In the genomic region with DNA sequence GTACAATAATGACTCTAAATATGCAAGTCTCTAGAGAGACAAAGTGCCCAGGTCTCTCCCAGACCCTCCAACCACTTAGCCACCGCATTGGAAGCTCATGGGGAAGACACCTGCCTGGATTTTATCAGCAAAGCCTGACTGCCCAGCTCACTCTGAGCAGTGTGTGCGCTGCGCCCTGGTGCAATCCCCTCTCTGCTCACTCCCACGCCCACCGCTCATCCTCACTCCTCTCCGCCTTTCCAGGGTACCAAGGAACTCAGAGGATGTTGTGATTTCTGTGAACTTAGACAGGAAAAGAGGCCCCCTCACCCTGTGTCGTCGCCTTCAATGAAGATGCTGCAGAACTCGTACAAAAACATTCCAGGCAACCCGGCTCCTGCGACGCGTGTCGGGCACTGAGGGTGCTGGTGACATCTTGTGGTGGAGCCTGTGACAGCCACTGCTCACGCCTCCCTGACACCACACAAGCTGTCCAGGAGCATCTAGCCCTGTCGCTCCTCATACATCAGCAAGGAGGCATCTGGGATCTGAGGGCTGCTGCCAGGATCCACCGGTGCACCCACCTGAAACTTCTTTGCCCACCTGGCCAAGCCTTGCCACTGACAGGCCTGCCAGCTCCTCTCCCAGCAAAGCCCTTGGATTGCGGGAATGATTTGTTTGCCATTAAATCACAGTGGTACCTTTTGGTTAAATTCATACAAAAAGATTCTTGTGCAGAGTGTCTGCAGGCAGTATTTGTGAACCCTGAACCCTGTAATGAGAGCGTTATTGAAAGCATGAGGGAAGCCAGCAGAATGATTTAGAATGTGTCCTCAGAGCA, we compare ENCODE assay signal across 8 cellular contexts.
DNase-seq lines count a peak whose midpoint lies in the region; TF ChIP-seq lines count a peak whose summit lies in the region.

No MANE protein-coding gene starts in this region.

- TF ChIP-seq POLR2A in testis (IDR thresholded peaks at IDR 0.05) (no peak), esophagus squamous epithelium (IDR thresholded peaks at IDR 0.05) (no peak)

- DNase-seq in activated CD4-positive, alpha-beta T cell treated with anti-CD3 and anti-CD28 coated beads for 48 hours, result peak; percentile 18
- no peak for DNase-seq in activated CD4-positive, alpha-beta T cell treated with anti-CD3 and anti-CD28 coated beads, Interleukin-2, amount 50 U/mL, for 1 hour
- peak; percentile 8 for DNase-seq in NCI-H460 (ENCODE audit: extremely low read depth, low read depth)
- DNase-seq in globus pallidus (ENCODE audit: low spot score), result peak; percentile 26
- peak; percentile 67 for DNase-seq in testis
- no peak for DNase-seq in ascending aorta (ENCODE audit: low spot score in 2 of 2)
- no peak for DNase-seq in GDM1 (lab: John Stamatoyannopoulos, UW)
- no peak for DNase-seq in esophagus squamous epithelium (lab: John Stamatoyannopoulos, UW)

- H3K9me3 ChIP-seq in testis, result no peaks in the 10 kb centered on the region
- no peaks in the 10 kb centered on the region for H3K9me3 ChIP-seq in ascending aorta
- no peaks in the 10 kb centered on the region for H3K9me3 ChIP-seq in esophagus squamous epithelium

- WGBS in testis, 2 donors, result 64 to 87% methylated on average over 8 to 19 of the region's 19 CpGs
- WGBS in esophagus squamous epithelium, 2 donors, result 52 to 77% methylated on average over 11 to 19 of the region's 19 CpGs

- TF ChIP-seq CTCF in testis (IDR thresholded peaks at IDR 0.05), result peak in 2 of 3 experiments; percentile 4 to 22
- TF ChIP-seq CTCF in ascending aorta (IDR thresholded peaks at IDR 0.05), result no peak
- no peak for TF ChIP-seq CTCF in esophagus squamous epithelium (IDR thresholded peaks at IDR 0.05)

- H3K4me1 ChIP-seq in testis (no peaks in the 10 kb centered on the region), ascending aorta (no peaks in the 10 kb centered on the region), esophagus squamous epithelium (no peaks in the 10 kb centered on the region)

- H3K4me3 ChIP-seq in testis (no peak overlapping the region), ascending aorta (no peak overlapping the region), esophagus squamous epithelium (no peak overlapping the region)

- no peaks in the 10 kb centered on the region for H3K36me3 ChIP-seq in testis (ENCODE audit: low read depth, missing control alignments)
- H3K36me3 ChIP-seq in ascending aorta, result no peaks in the 10 kb centered on the region
- H3K36me3 ChIP-seq in esophagus squamous epithelium, result no peaks in the 10 kb centered on the region

- intact Hi-C loops in testis (cut with DNase I; ENCODE audit: low total_unique reads) (no loop called here), ascending aorta (cut with DNase I) (no loop called here), esophagus squamous epithelium (cut with DNase I) (no loop called here)

- H3K27ac ChIP-seq in testis (no peak overlapping the region), ascending aorta (no peak overlapping the region), esophagus squamous epithelium (no peak overlapping the region)

- H3K27me3 ChIP-seq in testis (no peaks in the 10 kb centered on the region), ascending aorta (no peaks in the 10 kb centered on the region), esophagus squamous epithelium (no peaks in the 10 kb centered on the region)

Comparison
In these comparisons a context has a peak if more than half of its experiments do, and no peak if none do; other contexts are left out.
1. DNase-seq: peak in activated CD4-positive, alpha-beta T cell treated with anti-CD3 and anti-CD28 coated beads for 48 hours (single experiment), NCI-H460 (single experiment), globus pallidus (single experiment) and testis (single experiment); none in activated CD4-positive, alpha-beta T cell treated with anti-CD3 and anti-CD28 coated beads, Interleukin-2, amount 50 U/mL, for 1 hour (single experiment), ascending aorta (0 of 2), GDM1 (single experiment) and esophagus squamous epithelium (single experiment).
2. CTCF ChIP-seq: peak in testis (2 of 3); none in ascending aorta (0 of 3) and esophagus squamous epithelium (0 of 6).